Comparison of ENCODE assay signal across 12 cellular contexts in the genomic region with DNA sequence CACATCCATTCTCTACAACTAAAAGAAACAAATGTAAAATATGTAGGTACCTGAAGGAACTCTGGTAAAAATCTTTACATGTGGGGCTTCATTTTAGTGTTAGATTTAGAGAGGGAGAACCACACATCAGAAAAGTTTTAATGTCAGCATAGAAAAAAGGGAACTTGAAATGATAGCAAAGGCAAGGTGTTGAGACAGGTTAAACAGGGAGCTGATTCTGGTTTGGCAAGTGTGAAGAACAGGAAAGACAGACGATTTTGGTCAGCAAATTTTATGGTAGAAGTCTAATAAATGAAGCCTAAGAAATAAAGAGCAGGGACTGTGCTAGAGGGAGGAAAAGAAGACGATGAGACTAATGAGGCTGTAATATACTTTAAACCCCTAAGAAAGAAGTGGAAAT.
"Had no signal": no experiment of that assay in that cellular context is flagged by ENCODE, and none has a peak within 500 bp of the region (broad histone marks: within the 10 kb centered on the region; RNA-seq: fewer than 3 reads in every experiment).

No MANE protein-coding gene starts in this region.

- H3K27me3 Mint-ChIP-seq: activated CD4-positive, alpha-beta memory T cell treated with anti-CD3 and anti-CD28 coated beads, Interleukin-2, amount 10 ng/mL, durations not matched to agents 7 days and 5 days had no signal

- H3K9me3 ChIP-seq: vagina had no signal

- H3K27ac ChIP-seq: vagina had no signal

- ATAC-seq: activated CD4-positive, CD25-positive, alpha-beta regulatory T cell treated with anti-CD3 and anti-CD28 coated beads, Interleukin-2, amount 50 U/mL, for 24 hours; left ventricle myocardium superior; SK-N-SH treated with all-trans-retinoic acid at 6 μM for 48 hours had no signal

- H3K4me3 Mint-ChIP-seq: activated CD4-positive, alpha-beta memory T cell treated with anti-CD3 and anti-CD28 coated beads, Interleukin-2, amount 10 ng/mL, durations not matched to agents 7 days and 5 days; neural crest cell; T-helper 1 cell treated with Interleukin-12 subunit alpha and Interleukin-12 subunit beta and Interleukin-4 antibody, amounts not matched to agents 30 μg/mL and 1 μg/mL, for 36 hours had no signal

- H3K4me3 ChIP-seq: vagina had no signal

- H3K27ac Mint-ChIP-seq: activated CD4-positive, alpha-beta memory T cell treated with anti-CD3 and anti-CD28 coated beads, Interleukin-2, amount 10 ng/mL, durations not matched to agents 7 days and 5 days; T-helper 1 cell treated with Interleukin-12 subunit alpha and Interleukin-12 subunit beta and Interleukin-4 antibody, amounts not matched to agents 30 μg/mL and 1 μg/mL, for 36 hours had no signal

- DNase-seq: activated CD4-positive, alpha-beta memory T cell treated with anti-CD3 and anti-CD28 coated beads, Interleukin-2, amount 10 ng/mL, durations not matched to agents 7 days and 5 days; activated CD8-positive, alpha-beta memory T cell treated with anti-CD3 and anti-CD28 coated beads, Interleukin-2, amount 50 U/mL, for 48 hours; activated naive CD4-positive, alpha-beta T cell treated with anti-CD3 and anti-CD28 coated beads, Interleukin-2, amount 50 U/mL, for 16 hours; aorta; left ventricle myocardium superior; mesendoderm; stimulated activated CD4-positive, alpha-beta T cell treated with anti-CD3 and anti-CD28 coated beads, Interleukin-2, amount 100 ng/mL, for 48 hours had no signal

- H3K27me3 ChIP-seq: vagina had no signal

- H3K4me1 ChIP-seq: vagina had no signal

- H3K9me3 Mint-ChIP-seq: activated CD4-positive, alpha-beta memory T cell treated with anti-CD3 and anti-CD28 coated beads, Interleukin-2, amount 10 ng/mL, durations not matched to agents 7 days and 5 days; neural crest cell; T-helper 1 cell treated with Interleukin-12 subunit alpha and Interleukin-12 subunit beta and Interleukin-4 antibody, amounts not matched to agents 30 μg/mL and 1 μg/mL, for 36 hours had no signal
